17 cellular contexts compared by ENCODE assay signal in the genomic region with DNA sequence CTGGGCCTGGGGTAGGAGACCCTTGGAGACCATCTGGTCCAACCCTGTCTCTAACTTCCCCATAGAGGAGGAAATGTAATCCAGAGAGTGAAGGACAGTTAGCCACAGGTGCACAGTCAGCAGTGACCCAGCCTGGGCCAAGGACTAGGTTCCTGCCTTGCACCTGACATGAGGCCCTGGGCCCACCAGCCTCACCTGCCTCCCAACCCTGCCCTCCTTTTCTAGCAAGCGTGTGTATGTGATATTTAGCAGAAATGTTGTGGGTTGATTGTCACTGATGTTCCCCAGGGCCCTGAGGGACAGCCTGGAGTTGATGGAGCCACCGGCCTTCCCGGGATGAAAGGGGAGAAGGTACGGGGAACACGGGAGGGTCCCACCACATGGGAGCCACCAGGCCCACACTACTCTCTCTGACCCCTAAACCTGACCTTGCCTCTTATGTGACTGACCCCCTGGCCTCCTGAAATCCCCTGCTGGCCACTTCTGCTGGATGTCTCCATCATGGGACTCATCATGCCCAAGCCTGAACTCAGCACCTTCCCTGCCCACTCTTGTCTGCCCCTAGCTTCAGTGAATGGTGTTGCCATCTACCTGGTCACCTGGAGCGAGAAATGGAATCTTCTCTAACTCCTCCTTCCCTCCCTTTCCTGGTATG.
DNase-seq lines count a peak whose midpoint lies in the region; ATAC-seq, FAIRE-seq and TF ChIP-seq lines count a peak whose summit lies in the region.
"Had no signal": no experiment of that assay in that cellular context is flagged by ENCODE, and none has a peak within 500 bp of the region (broad histone marks: within the 10 kb centered on the region; RNA-seq: fewer than 3 reads in every experiment).

No MANE protein-coding gene starts in this region.

- H3K4me1 Mint-ChIP-seq in HFFc6 (ENCODE audit: low read depth) (peaks cover 34% of the 10 kb centered on the region), nephron progenitor cell (peaks cover 12% of the 10 kb centered on the region)

- TF ChIP-seq CTCF in left ventricle myocardium inferior (IDR thresholded peaks at IDR 0.05; ENCODE audit: borderline replicate concordance) (no peak), heart right ventricle (IDR thresholded peaks at IDR 0.05) (no peak), HFFc6 (IDR thresholded peaks at IDR 0.05) (peak; percentile 7; the same call in 1 of the 2 replicates), H1 (IDR thresholded peaks at IDR 0.05; ENCODE audit: control extremely low read depth in 1 of 3, insufficient read depth in 1 of 3, low read depth in 1 of 3, low read length in 3 of 3) (peak; percentile 2 to 47 (median 39); a peak in 3 of 4 replicates), PC-3 (conservative IDR thresholded peaks at IDR 0.05; ENCODE audit: low read depth, low read length) (no peak), nephron progenitor cell (IDR thresholded peaks at IDR 0.05) (no peak)

- no peaks in the 10 kb centered on the region for H3K9me2 ChIP-seq in PC-3 (replicated peaks; ENCODE audit: low read length)

- H2BK5ac ChIP-seq in H1 (ENCODE audit: low read depth, low read length), result no peak overlapping the region

- WGBS in heart right ventricle, 2 donors, result 97% methylated on average over 6 of the region's 6 CpGs
- 93% methylated on average over 6 of the region's 6 CpGs; no CpG with 5 or more reads in 1 of the 2 experiments for WGBS in H1 (ENCODE audit: extremely low coverage in 1 of 2, insufficient coverage in 1 of 2, insufficient read length in 1 of 2, insufficient replicate concordance in 2 of 2, low coverage in 1 of 2, low lambda C conversion rate in 2 of 2, missing lambda C conversion rate in 1 of 2), 2 experiments

- FAIRE-seq in H1 (lab: Jason Lieb, UNC), result no peak
- FAIRE-seq: HepG2 had no signal

- H4K20me1 ChIP-seq in H1 (replicated peaks in 1 of 2; ENCODE audit: control insufficient read depth in 1 of 2, insufficient read depth in 2 of 2, low read length in 2 of 2) (no peaks in the 10 kb centered on the region), PC-3 (ENCODE audit: low read length) (no peaks in the 10 kb centered on the region)

- no peaks in the 10 kb centered on the region for H3K79me1 ChIP-seq in H1 (ENCODE audit: low read depth, low read length)

- H3K23me2 ChIP-seq in H1 (ENCODE audit: low read depth, low read length), result no peaks in the 10 kb centered on the region

- no peaks in the 10 kb centered on the region for H3K27me3 ChIP-seq in left ventricle myocardium inferior (ENCODE audit: low read depth)
- peaks cover 0 to 8% (median 0%) of the 10 kb centered on the region in 7 donors for H3K27me3 ChIP-seq in heart right ventricle
- H3K27me3 ChIP-seq in H1 (replicated peaks in 1 of 4; ENCODE audit: control insufficient read depth in 3 of 4, extremely low read depth in 1 of 4, insufficient read depth in 3 of 4, low read length in 3 of 4), result no peaks in the 10 kb centered on the region
- H3K27me3 ChIP-seq in PC-3 (ENCODE audit: low read length), result no peaks in the 10 kb centered on the region
- H3K27me3 ChIP-seq: Peyer's patch had no signal

- H2AFZ ChIP-seq in H1 (ENCODE audit: low read length) (no peak overlapping the region), PC-3 (ENCODE audit: low read length) (no peak overlapping the region)
- H2AFZ ChIP-seq: GM23248 had no signal

- no peak overlapping the region for H2BK120ac ChIP-seq in H1 (replicated peaks; ENCODE audit: low read depth, low read length)

- no peak for TF ChIP-seq POLR2A in H1 (IDR thresholded peaks at IDR 0.05; ENCODE audit: control extremely low read depth in 1 of 2, low read depth in 2 of 2, low read length in 2 of 2)

- H3K27ac ChIP-seq in left ventricle myocardium inferior (replicated peaks) (peak overlapping the region; percentile 12), heart right ventricle (no peak overlapping the region), H1 (ENCODE audit: low read depth, low read length) (no peak overlapping the region), PC-3 (ENCODE audit: low read length) (no peak overlapping the region)
- H3K27ac ChIP-seq: GM23248, Peyer's patch had no signal

- no peak overlapping the region for H3K4ac ChIP-seq in H1 (replicated peaks; ENCODE audit: insufficient read length, low read depth, low read length)

- CTCF ChIA-PET in H1 (lab: Charles Lee; ENCODE audit: partially characterized antibody), result interaction anchor here (0.5 to 3.0 kb wide), 12 partner anchors 10 to 115 kb away, joined by 3 to 13 read pairs (median 4); no protein-coding TSS in a partner anchor
- CTCF ChIA-PET in PC-3 (lab: Charles Lee), result no interaction called here

- no peak overlapping the region for H3K23ac ChIP-seq in H1 (ENCODE audit: insufficient read length)

- no peak overlapping the region for H2AK5ac ChIP-seq in H1 (ENCODE audit: low read depth, low read length)

- H2BK20ac ChIP-seq in H1 (ENCODE audit: low read length), result no peak overlapping the region

- intact Hi-C loops in left ventricle myocardium inferior (cut with micrococcal nuclease), result no loop called here
- intact Hi-C loops in heart right ventricle (cut with DNase I), result no loop called here
- intact Hi-C loops in PC-3 (cut with micrococcal nuclease), result no loop called here

- TF ChIP-seq EP300 in H1 (IDR thresholded peaks at IDR 0.05; ENCODE audit: borderline replicate concordance in 1 of 2, low read depth in 2 of 2, low read length in 2 of 2), result no peak

- H3K79me2 ChIP-seq in H1 (ENCODE audit: control insufficient read depth in 1 of 2, insufficient read depth in 2 of 2, low read length in 2 of 2) (no peaks in the 10 kb centered on the region), PC-3 (ENCODE audit: low read length) (no peaks in the 10 kb centered on the region)

- no peak overlapping the region for H4K5ac ChIP-seq in H1 (ENCODE audit: insufficient read length, low read depth, low read length)

- no peak overlapping the region for H4K8ac ChIP-seq in H1 (ENCODE audit: extremely low read depth, insufficient read depth, low read length)

- no peak overlapping the region for H3K18ac ChIP-seq in H1 (ENCODE audit: extremely low read depth, low read length)

- H3K4me3 ChIP-seq in left ventricle myocardium inferior (no peak overlapping the region), heart right ventricle (no peak overlapping the region), H1 (ENCODE audit: extremely low read depth in 1 of 4, insufficient read depth in 2 of 4, low read depth in 3 of 4, low read length in 4 of 4) (no peak overlapping the region), PC-3 (ENCODE audit: low read length) (no peak overlapping the region)
- H3K4me3 ChIP-seq: GM23248, Peyer's patch had no signal

- H2BK12ac ChIP-seq in H1 (ENCODE audit: low read depth, low read length), result no peak overlapping the region

- H3K4me1 ChIP-seq in left ventricle myocardium inferior (peaks cover 21% of the 10 kb centered on the region), heart right ventricle (peaks cover 0 to 30% (median 13%) of the 10 kb centered on the region in 9 donors), H1 (replicated peaks in 1 of 4; ENCODE audit: control insufficient read depth in 3 of 4, insufficient read depth in 4 of 4, low read length in 3 of 4) (no peaks in the 10 kb centered on the region), PC-3 (ENCODE audit: insufficient read depth, low read length) (0 out of 2 replicates have a peak, but pooled peaks cover under 1% of the 10 kb centered on the region)
- H3K4me1 ChIP-seq: Peyer's patch had no signal

- H3K27me3 Mint-ChIP-seq in HFFc6 (ENCODE audit: insufficient read depth) (no peaks in the 10 kb centered on the region; the same call in 1 of the 2 replicates), nephron progenitor cell (ENCODE audit: low read depth, poor library complexity) (peaks cover 22% of the 10 kb centered on the region)

- POLR2A ChIA-PET in H1 (lab: Charles Lee; ENCODE audit: partially characterized antibody), result interaction anchor here (0.6 kb wide), 1 partner anchor 78 kb away, joined by 3 read pairs; no protein-coding TSS in a partner anchor
- POLR2A ChIA-PET in PC-3 (lab: Charles Lee; ENCODE audit: unreplicated experiment), result no interaction called here

- no peak overlapping the region for H4K91ac ChIP-seq in H1 (replicated peaks; ENCODE audit: insufficient read length, low read length)

- no peak overlapping the region for H3K14ac ChIP-seq in H1 (ENCODE audit: insufficient read length)

- H3K4me3 Mint-ChIP-seq in HFFc6 (no peak overlapping the region), nephron progenitor cell (no peak overlapping the region)

- DNase-seq in left ventricle myocardium inferior (no peak), heart right ventricle (no peak), HFFc6 (no peak), H1 (ENCODE audit: low read depth in 1 of 2, low spot score in 2 of 2) (no peak), PC-3 (no peak), nephron progenitor cell (no peak)
- no peak for DNase-seq in stimulated activated CD4-positive, alpha-beta T cell treated with anti-CD3 and anti-CD28 coated beads, Interleukin-12 subunit alpha, Interleukin-12 subunit beta, amount 100 ng/mL, for 4 hours
- DNase-seq: AML-193, GM23248, Karpas-422, NCI-H1930, NCI-H2171 treated with DMSO at 0.1 percent for 48 hours, NCI-H510A, NCI-H82, Peyer's patch, SHP77 had no signal

- H3K9ac ChIP-seq in H1 (replicated peaks in 1 of 4; ENCODE audit: extremely low read depth in 1 of 4, low read depth in 3 of 4, low read length in 3 of 4), result no peak overlapping the region
- no peak overlapping the region for H3K9ac ChIP-seq in PC-3 (ENCODE audit: low read length)
- H3K9ac ChIP-seq: GM23248 had no signal

- H3K9me3 Mint-ChIP-seq in HFFc6, result no peaks in the 10 kb centered on the region
- no peaks in the 10 kb centered on the region for H3K9me3 Mint-ChIP-seq in nephron progenitor cell

- no TSS peak for BruUV-seq in PC-3 (replicated peaks; lab: Mats Ljungman, UMichigan)

- no peak overlapping the region for H3K56ac ChIP-seq in H1 (replicated peaks; ENCODE audit: insufficient read length, low read depth, low read length)

- H3K4me2 ChIP-seq in H1 (ENCODE audit: insufficient read depth in 1 of 2, low read depth in 2 of 2, low read length in 2 of 2), result no peak overlapping the region
- no peak overlapping the region for H3K4me2 ChIP-seq in PC-3 (ENCODE audit: low read length)

- H3K36me3 Mint-ChIP-seq in HFFc6 (ENCODE audit: low read depth) (no peaks in the 10 kb centered on the region), nephron progenitor cell (ENCODE audit: low read depth) (no peaks in the 10 kb centered on the region)

- H3K36me3 ChIP-seq in left ventricle myocardium inferior (peaks cover 47% of the 10 kb centered on the region), heart right ventricle (peaks cover 0 to 95% (median 15%) of the 10 kb centered on the region in 9 donors), H1 (ENCODE audit: control insufficient read depth in 2 of 4, insufficient read depth in 4 of 4, low read length in 3 of 4) (no peaks in the 10 kb centered on the region), PC-3 (ENCODE audit: low read depth, low read length) (no peaks in the 10 kb centered on the region)
- H3K36me3 ChIP-seq: Peyer's patch had no signal

- H3K27ac Mint-ChIP-seq in HFFc6 (no peak overlapping the region), nephron progenitor cell (no peak overlapping the region)

- no peaks in the 10 kb centered on the region for H3F3A ChIP-seq in PC-3 (ENCODE audit: low read length, unreplicated experiment)

- ATAC-seq in heart right ventricle (no peak), PC-3 (no peak)
- ATAC-seq: HepG2 had no signal

- no peaks in the 10 kb centered on the region for H3K9me3 ChIP-seq in left ventricle myocardium inferior (replicated peaks)
- no peaks in the 10 kb centered on the region for H3K9me3 ChIP-seq in heart right ventricle
- H3K9me3 ChIP-seq in H1 (ENCODE audit: insufficient read depth in 2 of 2, low read depth in 1 of 2, low read length in 1 of 2), result no peaks in the 10 kb centered on the region
- no peaks in the 10 kb centered on the region for H3K9me3 ChIP-seq in PC-3 (ENCODE audit: low read length)
- H3K9me3 ChIP-seq: Peyer's patch had no signal

- no peak overlapping the region for H2BK15ac ChIP-seq in H1 (ENCODE audit: low read length)

- TF ChIP-seq RAD21 in H1 (IDR thresholded peaks at IDR 0.05 in 1 of 2, conservative IDR thresholded peaks at IDR 0.05 in 1 of 2; ENCODE audit: low read depth in 2 of 2, low read length in 2 of 2), result no peak

Comparison
In these comparisons a context has a peak if more than half of its experiments do, and no peak if none do; other contexts are left out.
1. CTCF ChIP-seq: peak in HFFc6 (single experiment) and H1 (3 of 3); none in left ventricle myocardium inferior (single experiment), heart right ventricle (0 of 9), PC-3 (single experiment) and nephron progenitor cell (single experiment).